Comparison of ENCODE assay signal across 1 cellular context in the genomic region with DNA sequence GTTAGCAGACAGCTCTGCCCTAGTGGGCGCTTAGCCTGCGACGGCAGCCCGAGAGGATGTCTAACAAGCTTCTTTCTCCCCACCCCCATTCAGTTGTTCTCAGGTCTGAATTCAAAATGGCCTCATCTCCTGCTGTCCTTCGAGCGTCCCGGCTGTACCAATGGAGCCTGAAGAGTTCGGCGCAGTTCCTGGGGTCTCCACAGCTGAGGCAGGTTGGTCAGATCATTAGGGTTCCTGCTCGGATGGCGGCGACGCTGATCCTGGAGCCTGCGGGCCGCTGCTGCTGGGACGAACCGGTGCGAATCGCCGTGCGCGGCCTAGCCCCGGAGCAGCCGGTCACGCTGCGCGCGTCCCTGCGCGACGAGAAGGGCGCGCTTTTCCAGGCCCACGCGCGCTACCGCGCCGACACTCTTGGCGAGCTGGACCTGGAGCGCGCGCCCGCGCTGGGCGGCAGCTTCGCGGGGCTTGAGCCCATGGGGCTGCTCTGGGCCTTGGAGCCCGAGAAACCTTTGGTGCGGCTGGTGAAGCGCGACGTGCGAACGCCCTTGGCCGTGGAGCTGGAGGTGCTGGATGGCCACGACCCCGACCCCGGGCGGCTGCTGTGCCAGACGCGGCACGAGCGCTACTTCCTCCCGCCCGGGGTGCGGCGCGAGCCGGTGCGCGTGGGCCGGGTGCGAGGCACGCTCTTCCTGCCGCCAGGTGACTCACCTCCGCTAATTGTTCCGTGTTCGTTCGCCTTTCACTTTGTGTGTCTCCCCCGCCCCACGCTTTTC.
TF ChIP-seq lines count a peak whose summit lies in the region.

A gene with protein sequence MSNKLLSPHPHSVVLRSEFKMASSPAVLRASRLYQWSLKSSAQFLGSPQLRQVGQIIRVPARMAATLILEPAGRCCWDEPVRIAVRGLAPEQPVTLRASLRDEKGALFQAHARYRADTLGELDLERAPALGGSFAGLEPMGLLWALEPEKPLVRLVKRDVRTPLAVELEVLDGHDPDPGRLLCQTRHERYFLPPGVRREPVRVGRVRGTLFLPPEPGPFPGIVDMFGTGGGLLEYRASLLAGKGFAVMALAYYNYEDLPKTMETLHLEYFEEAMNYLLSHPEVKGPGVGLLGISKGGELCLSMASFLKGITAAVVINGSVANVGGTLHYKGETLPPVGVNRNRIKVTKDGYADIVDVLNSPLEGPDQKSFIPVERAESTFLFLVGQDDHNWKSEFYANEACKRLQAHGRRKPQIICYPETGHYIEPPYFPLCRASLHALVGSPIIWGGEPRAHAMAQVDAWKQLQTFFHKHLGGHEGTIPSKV (plus strand): TSS at position 29 of the 773 bp plus-strand sequence. CDS start 28 bp downstream, at position 57.

TF ChIP-seq in HepG2, 621 proteins besides CTCF, POLR2A, EP300 and RAD21 (continued from another document and continues in another):
- TF ChIP-seq, protein P1, sequence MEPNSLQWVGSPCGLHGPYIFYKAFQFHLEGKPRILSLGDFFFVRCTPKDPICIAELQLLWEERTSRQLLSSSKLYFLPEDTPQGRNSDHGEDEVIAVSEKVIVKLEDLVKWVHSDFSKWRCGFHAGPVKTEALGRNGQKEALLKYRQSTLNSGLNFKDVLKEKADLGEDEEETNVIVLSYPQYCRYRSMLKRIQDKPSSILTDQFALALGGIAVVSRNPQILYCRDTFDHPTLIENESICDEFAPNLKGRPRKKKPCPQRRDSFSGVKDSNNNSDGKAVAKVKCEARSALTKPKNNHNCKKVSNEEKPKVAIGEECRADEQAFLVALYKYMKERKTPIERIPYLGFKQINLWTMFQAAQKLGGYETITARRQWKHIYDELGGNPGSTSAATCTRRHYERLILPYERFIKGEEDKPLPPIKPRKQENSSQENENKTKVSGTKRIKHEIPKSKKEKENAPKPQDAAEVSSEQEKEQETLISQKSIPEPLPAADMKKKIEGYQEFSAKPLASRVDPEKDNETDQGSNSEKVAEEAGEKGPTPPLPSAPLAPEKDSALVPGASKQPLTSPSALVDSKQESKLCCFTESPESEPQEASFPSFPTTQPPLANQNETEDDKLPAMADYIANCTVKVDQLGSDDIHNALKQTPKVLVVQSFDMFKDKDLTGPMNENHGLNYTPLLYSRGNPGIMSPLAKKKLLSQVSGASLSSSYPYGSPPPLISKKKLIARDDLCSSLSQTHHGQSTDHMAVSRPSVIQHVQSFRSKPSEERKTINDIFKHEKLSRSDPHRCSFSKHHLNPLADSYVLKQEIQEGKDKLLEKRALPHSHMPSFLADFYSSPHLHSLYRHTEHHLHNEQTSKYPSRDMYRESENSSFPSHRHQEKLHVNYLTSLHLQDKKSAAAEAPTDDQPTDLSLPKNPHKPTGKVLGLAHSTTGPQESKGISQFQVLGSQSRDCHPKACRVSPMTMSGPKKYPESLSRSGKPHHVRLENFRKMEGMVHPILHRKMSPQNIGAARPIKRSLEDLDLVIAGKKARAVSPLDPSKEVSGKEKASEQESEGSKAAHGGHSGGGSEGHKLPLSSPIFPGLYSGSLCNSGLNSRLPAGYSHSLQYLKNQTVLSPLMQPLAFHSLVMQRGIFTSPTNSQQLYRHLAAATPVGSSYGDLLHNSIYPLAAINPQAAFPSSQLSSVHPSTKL (CRISPR knock-in tag; IDR thresholded peaks at IDR 0.05), result peak; percentile 59
- TF ChIP-seq, protein P2, sequence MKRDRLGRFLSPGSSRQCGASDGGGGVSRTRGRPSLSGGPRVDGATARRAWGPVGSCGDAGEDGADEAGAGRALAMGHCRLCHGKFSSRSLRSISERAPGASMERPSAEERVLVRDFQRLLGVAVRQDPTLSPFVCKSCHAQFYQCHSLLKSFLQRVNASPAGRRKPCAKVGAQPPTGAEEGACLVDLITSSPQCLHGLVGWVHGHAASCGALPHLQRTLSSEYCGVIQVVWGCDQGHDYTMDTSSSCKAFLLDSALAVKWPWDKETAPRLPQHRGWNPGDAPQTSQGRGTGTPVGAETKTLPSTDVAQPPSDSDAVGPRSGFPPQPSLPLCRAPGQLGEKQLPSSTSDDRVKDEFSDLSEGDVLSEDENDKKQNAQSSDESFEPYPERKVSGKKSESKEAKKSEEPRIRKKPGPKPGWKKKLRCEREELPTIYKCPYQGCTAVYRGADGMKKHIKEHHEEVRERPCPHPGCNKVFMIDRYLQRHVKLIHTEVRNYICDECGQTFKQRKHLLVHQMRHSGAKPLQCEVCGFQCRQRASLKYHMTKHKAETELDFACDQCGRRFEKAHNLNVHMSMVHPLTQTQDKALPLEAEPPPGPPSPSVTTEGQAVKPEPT (CRISPR knock-in tag; IDR thresholded peaks at IDR 0.05; ENCODE audit: low read depth), result peak; percentile 90; the same call in 1 of the 2 replicates
- peak; percentile 66 for TF ChIP-seq ASH2L (IDR thresholded peaks at IDR 0.05; ENCODE audit: insufficient read length, low read depth, low read length)
- TF ChIP-seq ZNF607 (CRISPR knock-in tag; IDR thresholded peaks at IDR 0.05; ENCODE audit: borderline replicate concordance), result peak; percentile 85
- TF ChIP-seq ZNF747 (CRISPR knock-in tag; IDR thresholded peaks at IDR 0.05; ENCODE audit: borderline replicate concordance), result peak; percentile 81; the same call in 1 of the 2 replicates
- TF ChIP-seq, protein P3, sequence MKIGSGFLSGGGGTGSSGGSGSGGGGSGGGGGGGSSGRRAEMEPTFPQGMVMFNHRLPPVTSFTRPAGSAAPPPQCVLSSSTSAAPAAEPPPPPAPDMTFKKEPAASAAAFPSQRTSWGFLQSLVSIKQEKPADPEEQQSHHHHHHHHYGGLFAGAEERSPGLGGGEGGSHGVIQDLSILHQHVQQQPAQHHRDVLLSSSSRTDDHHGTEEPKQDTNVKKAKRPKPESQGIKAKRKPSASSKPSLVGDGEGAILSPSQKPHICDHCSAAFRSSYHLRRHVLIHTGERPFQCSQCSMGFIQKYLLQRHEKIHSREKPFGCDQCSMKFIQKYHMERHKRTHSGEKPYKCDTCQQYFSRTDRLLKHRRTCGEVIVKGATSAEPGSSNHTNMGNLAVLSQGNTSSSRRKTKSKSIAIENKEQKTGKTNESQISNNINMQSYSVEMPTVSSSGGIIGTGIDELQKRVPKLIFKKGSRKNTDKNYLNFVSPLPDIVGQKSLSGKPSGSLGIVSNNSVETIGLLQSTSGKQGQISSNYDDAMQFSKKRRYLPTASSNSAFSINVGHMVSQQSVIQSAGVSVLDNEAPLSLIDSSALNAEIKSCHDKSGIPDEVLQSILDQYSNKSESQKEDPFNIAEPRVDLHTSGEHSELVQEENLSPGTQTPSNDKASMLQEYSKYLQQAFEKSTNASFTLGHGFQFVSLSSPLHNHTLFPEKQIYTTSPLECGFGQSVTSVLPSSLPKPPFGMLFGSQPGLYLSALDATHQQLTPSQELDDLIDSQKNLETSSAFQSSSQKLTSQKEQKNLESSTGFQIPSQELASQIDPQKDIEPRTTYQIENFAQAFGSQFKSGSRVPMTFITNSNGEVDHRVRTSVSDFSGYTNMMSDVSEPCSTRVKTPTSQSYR (CRISPR knock-in tag; IDR thresholded peaks at IDR 0.05; ENCODE audit: borderline replicate concordance), result peak; percentile 88
- TF ChIP-seq, protein P4, sequence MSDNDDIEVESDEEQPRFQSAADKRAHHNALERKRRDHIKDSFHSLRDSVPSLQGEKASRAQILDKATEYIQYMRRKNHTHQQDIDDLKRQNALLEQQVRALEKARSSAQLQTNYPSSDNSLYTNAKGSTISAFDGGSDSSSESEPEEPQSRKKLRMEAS (IDR thresholded peaks at IDR 0.05), result peak; percentile 79
- TF ChIP-seq FOXC1 (CRISPR knock-in tag; IDR thresholded peaks at IDR 0.05; ENCODE audit: borderline replicate concordance), result peak; percentile 88; the same call in 1 of the 2 replicates
- TF ChIP-seq, protein P5, sequence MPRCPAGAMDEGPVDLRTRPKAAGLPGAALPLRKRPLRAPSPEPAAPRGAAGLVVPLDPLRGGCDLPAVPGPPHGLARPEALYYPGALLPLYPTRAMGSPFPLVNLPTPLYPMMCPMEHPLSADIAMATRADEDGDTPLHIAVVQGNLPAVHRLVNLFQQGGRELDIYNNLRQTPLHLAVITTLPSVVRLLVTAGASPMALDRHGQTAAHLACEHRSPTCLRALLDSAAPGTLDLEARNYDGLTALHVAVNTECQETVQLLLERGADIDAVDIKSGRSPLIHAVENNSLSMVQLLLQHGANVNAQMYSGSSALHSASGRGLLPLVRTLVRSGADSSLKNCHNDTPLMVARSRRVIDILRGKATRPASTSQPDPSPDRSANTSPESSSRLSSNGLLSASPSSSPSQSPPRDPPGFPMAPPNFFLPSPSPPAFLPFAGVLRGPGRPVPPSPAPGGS (CRISPR knock-in tag; IDR thresholded peaks at IDR 0.05), result peak; percentile 89; the same call in 1 of the 2 replicates
- 0 out of 2 replicates have a peak, but pooled peaks have one; percentile 36 for TF ChIP-seq ZNF775 (CRISPR knock-in tag; IDR thresholded peaks at IDR 0.05; ENCODE audit: borderline replicate concordance)
- TF ChIP-seq POLR2G (IDR thresholded peaks at IDR 0.05; ENCODE audit: low read depth, low read length), result peak; percentile 89
- peak; percentile 58; the same call in 1 of the 2 replicates for TF ChIP-seq RXRB (CRISPR knock-in tag; IDR thresholded peaks at IDR 0.05; ENCODE audit: borderline replicate concordance)
- peak; percentile 85 for TF ChIP-seq YEATS4 (CRISPR knock-in tag; IDR thresholded peaks at IDR 0.05; ENCODE audit: borderline replicate concordance)
- peak; percentile 13; the same call in 1 of the 2 replicates for TF ChIP-seq CHD2 (IDR thresholded peaks at IDR 0.05; ENCODE audit: low read depth, low read length)
- TF ChIP-seq ZBTB38 (CRISPR knock-in tag; IDR thresholded peaks at IDR 0.05), result 0 out of 2 replicates have a peak, but pooled peaks have one; percentile 52
- TF ChIP-seq, protein P6, sequence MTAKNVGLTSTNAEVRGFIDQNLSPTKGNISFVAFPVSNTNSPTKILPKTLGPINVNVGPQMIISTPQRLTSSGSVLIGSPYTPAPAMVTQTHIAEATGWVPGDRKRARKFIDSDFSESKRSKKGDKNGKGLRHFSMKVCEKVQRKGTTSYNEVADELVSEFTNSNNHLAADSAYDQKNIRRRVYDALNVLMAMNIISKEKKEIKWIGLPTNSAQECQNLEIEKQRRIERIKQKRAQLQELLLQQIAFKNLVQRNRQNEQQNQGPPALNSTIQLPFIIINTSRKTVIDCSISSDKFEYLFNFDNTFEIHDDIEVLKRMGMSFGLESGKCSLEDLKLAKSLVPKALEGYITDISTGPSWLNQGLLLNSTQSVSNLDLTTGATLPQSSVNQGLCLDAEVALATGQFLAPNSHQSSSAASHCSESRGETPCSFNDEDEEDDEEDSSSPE (CRISPR knock-in tag; IDR thresholded peaks at IDR 0.05), result peak; percentile 67; the same call in 1 of the 2 replicates
- peak; percentile 38; the same call in 1 of the 2 replicates for TF ChIP-seq PHF20 (CRISPR knock-in tag; IDR thresholded peaks at IDR 0.05)
- peak; percentile 59; the same call in 1 of the 2 replicates for TF ChIP-seq NFKB2 (CRISPR knock-in tag; IDR thresholded peaks at IDR 0.05; ENCODE audit: borderline replicate concordance)
- peak; percentile 41; the same call in 1 of the 2 replicates for TF ChIP-seq ZNF792 (CRISPR knock-in tag; IDR thresholded peaks at IDR 0.05)
- TF ChIP-seq KLF6 (CRISPR knock-in tag; IDR thresholded peaks at IDR 0.05), result peak; percentile 36; the same call in 1 of the 2 replicates
- TF ChIP-seq HOXD1 (CRISPR knock-in tag; IDR thresholded peaks at IDR 0.05), result peak; percentile 45; the same call in 1 of the 2 replicates
- TF ChIP-seq, protein P7, sequence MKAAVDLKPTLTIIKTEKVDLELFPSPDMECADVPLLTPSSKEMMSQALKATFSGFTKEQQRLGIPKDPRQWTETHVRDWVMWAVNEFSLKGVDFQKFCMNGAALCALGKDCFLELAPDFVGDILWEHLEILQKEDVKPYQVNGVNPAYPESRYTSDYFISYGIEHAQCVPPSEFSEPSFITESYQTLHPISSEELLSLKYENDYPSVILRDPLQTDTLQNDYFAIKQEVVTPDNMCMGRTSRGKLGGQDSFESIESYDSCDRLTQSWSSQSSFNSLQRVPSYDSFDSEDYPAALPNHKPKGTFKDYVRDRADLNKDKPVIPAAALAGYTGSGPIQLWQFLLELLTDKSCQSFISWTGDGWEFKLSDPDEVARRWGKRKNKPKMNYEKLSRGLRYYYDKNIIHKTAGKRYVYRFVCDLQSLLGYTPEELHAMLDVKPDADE (CRISPR knock-in tag; IDR thresholded peaks at IDR 0.05), result 0 out of 2 replicates have a peak, but pooled peaks have one; percentile 49
- TF ChIP-seq, protein P8, sequence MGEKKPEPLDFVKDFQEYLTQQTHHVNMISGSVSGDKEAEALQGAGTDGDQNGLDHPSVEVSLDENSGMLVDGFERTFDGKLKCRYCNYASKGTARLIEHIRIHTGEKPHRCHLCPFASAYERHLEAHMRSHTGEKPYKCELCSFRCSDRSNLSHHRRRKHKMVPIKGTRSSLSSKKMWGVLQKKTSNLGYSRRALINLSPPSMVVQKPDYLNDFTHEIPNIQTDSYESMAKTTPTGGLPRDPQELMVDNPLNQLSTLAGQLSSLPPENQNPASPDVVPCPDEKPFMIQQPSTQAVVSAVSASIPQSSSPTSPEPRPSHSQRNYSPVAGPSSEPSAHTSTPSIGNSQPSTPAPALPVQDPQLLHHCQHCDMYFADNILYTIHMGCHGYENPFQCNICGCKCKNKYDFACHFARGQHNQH (CRISPR knock-in tag; IDR thresholded peaks at IDR 0.05), result peak; percentile 43; the same call in 1 of the 2 replicates
- peak; percentile 79; the same call in 1 of the 2 replicates for TF ChIP-seq MEF2D (CRISPR knock-in tag; IDR thresholded peaks at IDR 0.05)
- TF ChIP-seq, protein P9, sequence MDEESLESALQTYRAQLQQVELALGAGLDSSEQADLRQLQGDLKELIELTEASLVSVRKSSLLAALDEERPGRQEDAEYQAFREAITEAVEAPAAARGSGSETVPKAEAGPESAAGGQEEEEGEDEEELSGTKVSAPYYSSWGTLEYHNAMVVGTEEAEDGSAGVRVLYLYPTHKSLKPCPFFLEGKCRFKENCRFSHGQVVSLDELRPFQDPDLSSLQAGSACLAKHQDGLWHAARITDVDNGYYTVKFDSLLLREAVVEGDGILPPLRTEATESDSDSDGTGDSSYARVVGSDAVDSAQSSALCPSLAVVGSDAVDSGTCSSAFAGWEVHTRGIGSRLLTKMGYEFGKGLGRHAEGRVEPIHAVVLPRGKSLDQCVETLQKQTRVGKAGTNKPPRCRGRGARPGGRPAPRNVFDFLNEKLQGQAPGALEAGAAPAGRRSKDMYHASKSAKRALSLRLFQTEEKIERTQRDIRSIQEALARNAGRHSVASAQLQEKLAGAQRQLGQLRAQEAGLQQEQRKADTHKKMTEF (CRISPR knock-in tag; IDR thresholded peaks at IDR 0.05), result 0 out of 2 replicates have a peak, but pooled peaks have one; percentile 71
- TF ChIP-seq MIER3 (CRISPR knock-in tag; IDR thresholded peaks at IDR 0.05; ENCODE audit: borderline replicate concordance), result 0 out of 2 replicates have a peak, but pooled peaks have one; percentile 4
- TF ChIP-seq, protein P10, sequence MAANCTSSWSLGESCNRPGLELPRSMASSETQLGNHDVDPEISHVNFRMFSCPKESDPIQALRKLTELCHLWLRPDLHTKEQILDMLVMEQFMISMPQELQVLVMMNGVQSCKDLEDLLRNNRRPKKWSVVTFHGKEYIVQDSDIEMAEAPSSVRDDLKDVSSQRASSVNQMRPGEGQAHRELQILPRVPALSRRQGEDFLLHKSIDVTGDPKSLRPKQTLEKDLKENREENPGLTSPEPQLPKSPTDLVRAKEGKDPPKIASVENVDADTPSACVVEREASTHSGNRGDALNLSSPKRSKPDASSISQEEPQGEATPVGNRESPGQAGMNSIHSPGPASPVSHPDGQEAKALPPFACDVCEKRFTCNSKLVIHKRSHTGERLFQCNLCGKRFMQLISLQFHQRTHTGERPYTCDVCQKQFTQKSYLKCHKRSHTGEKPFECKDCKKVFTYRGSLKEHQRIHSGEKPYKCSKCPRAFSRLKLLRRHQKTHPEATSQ (CRISPR knock-in tag; IDR thresholded peaks at IDR 0.05; ENCODE audit: borderline replicate concordance), result 0 out of 2 replicates have a peak, but pooled peaks have one; percentile 8
- peak; percentile 58; the same call in 1 of the 2 replicates for TF ChIP-seq ELF3 (CRISPR knock-in tag; IDR thresholded peaks at IDR 0.05)
- 0 out of 2 replicates have a peak, but pooled peaks have one; percentile 74 for TF ChIP-seq DNMT3B (CRISPR knock-in tag; conservative IDR thresholded peaks at IDR 0.05)
